Comparison of ENCODE assay signal across 8 cellular contexts in the genomic region with DNA sequence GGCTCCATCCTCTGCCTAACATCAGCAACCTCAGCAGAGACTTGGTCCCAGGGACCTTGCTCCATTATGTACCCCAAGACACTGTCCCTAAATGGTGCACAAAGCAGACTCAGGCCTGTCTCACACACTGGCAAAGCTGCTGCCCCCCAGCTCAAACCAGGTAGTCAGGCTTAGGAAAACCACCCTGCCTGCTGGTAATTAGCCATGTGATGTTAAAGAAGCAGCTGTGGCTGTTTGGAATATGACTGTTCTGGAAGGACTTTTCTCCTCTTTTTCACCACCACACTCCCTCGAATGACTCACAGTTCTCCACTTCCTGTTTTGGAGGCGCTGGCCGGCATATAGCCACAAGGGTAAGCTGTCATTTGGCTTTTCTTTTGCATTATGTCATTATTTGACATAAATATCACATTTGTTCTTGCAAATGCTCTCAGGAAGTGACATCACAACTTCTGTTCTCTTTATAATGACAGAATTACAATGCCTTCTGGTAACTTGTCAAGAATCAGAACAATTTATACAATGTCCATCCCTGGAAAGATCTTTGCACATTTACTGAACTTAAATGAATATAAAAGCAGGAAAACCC.
DNase-seq lines count a peak whose midpoint lies in the region; ATAC-seq, FAIRE-seq and TF ChIP-seq lines count a peak whose summit lies in the region.

No MANE protein-coding gene starts in this region.

- no peaks in the 10 kb centered on the region for H3K27me3 ChIP-seq in OCI-LY1 (ENCODE audit: insufficient read depth, low read length)
- no peaks in the 10 kb centered on the region for H3K27me3 ChIP-seq in effector memory CD4-positive, alpha-beta T cell (replicated peaks; ENCODE audit: control insufficient read depth, insufficient read depth, low read length, poor library complexity, severe bottlenecking)

- no peak overlapping the region for H3K9ac ChIP-seq in OCI-LY1 (ENCODE audit: low read length)

- no peak overlapping the region; the same call in 1 of the 2 replicates for H3K4me2 ChIP-seq in OCI-LY1 (ENCODE audit: low read length)

- H3K27ac ChIP-seq in OCI-LY1 (ENCODE audit: low read depth, low read length, poor library complexity, severe bottlenecking) = peak overlapping the region; percentile 58
- no peak overlapping the region for H3K27ac ChIP-seq in effector memory CD4-positive, alpha-beta T cell (ENCODE audit: insufficient read depth, low read length, poor library complexity, severe bottlenecking)

- no peak for TF ChIP-seq POLR2A in GM12892 (IDR thresholded peaks at IDR 0.05; ENCODE audit: low read depth, low read length)

- peak; percentile 80 for ATAC-seq in HG02798 (IDR thresholded peaks at IDR 0.05; ENCODE audit: poor library complexity, unreplicated experiment)

- TF ChIP-seq CTCF in OCI-LY1 (IDR thresholded peaks at IDR 0.05; ENCODE audit: low read length) = no peak

- H3K79me2 ChIP-seq in OCI-LY1 (ENCODE audit: insufficient read depth, low read length) = no peaks in the 10 kb centered on the region

- H3K9me2 ChIP-seq in OCI-LY1 (ENCODE audit: low read depth, low read length) = no peaks in the 10 kb centered on the region

- H4K20me1 ChIP-seq in OCI-LY1 (ENCODE audit: insufficient read depth, low read length) = no peaks in the 10 kb centered on the region

- H3F3A ChIP-seq in OCI-LY1 (ENCODE audit: insufficient read depth, low read length) = no peaks in the 10 kb centered on the region

- H3K36me3 ChIP-seq in OCI-LY1 (ENCODE audit: insufficient read depth, low read length) = no peaks in the 10 kb centered on the region
- H3K36me3 ChIP-seq in effector memory CD4-positive, alpha-beta T cell (ENCODE audit: control insufficient read depth, insufficient read depth, low read length) = no peaks in the 10 kb centered on the region

- no peak for FAIRE-seq in GM12892 (lab: Jason Lieb, UNC)

- no peak overlapping the region for H3K4me3 ChIP-seq in OCI-LY1 (ENCODE audit: low read depth, low read length, poor library complexity, severe bottlenecking)
- no peak overlapping the region for H3K4me3 ChIP-seq in effector memory CD4-positive, alpha-beta T cell (ENCODE audit: insufficient read depth, low read depth, low read length, poor library complexity, severe bottlenecking)

- H3K4me1 ChIP-seq in OCI-LY1 (ENCODE audit: insufficient read depth, low read length, severe bottlenecking) = peaks cover 12% of the 10 kb centered on the region
- peaks cover 5% of the 10 kb centered on the region for H3K4me1 ChIP-seq in effector memory CD4-positive, alpha-beta T cell (ENCODE audit: control insufficient read depth, insufficient read depth, low read length, poor library complexity, severe bottlenecking)

- no peak overlapping the region for H2AFZ ChIP-seq in OCI-LY1 (ENCODE audit: low read length)

- DNase-seq in 8988T = peak; percentile 50
- DNase-seq in GM12892 (ENCODE audit: insufficient read length) = peak; percentile 40
- DNase-seq in astrocyte of the hippocampus (ENCODE audit: low read depth, low spot score) = peak; percentile 95
- peak; percentile 51 for DNase-seq in inferior parietal cortex (ENCODE audit: extremely low spot score)
- peak; percentile 12 for DNase-seq in stimulated activated CD8-positive, alpha-beta memory T cell treated with anti-CD3 and anti-CD28 coated beads, Interleukin-4, amount 100 ng/mL, for 24 hours (ENCODE audit: low read depth)
- DNase-seq in effector memory CD4-positive, alpha-beta T cell = no peak

- no peaks in the 10 kb centered on the region for H3K9me3 ChIP-seq in OCI-LY1 (ENCODE audit: low read length)
- no peaks in the 10 kb centered on the region for H3K9me3 ChIP-seq in effector memory CD4-positive, alpha-beta T cell (ENCODE audit: control insufficient read depth, low read length)

Comparison
In these comparisons a context has a peak if more than half of its experiments do, and no peak if none do; other contexts are left out.
1. DNase-seq: peak in 8988T (single experiment), GM12892 (single experiment), astrocyte of the hippocampus (single experiment), inferior parietal cortex (single experiment) and stimulated activated CD8-positive, alpha-beta memory T cell treated with anti-CD3 and anti-CD28 coated beads, Interleukin-4, amount 100 ng/mL, for 24 hours (single experiment); none in effector memory CD4-positive, alpha-beta T cell (0 of 3).